ENCODE assay signal across 17 cellular contexts in genomic region chr4:185255868-185256267, GRCh38. TPM values are rescaled to one million over a fixed set of nuclear protein-coding genes. Genes with fewer than 3 reads are reported as not detected.
A peak's percentile ranks its signal among the peaks of the same experiment; 100 is the strongest.
DNase-seq lines count a peak whose midpoint lies in the region; ATAC-seq and TF ChIP-seq lines count a peak whose summit lies in the region.
"Had no signal": no experiment of that assay in that cellular context is flagged by ENCODE, and none has a peak within 500 bp of the region (broad histone marks: within the 10 kb centered on the region; RNA-seq: fewer than 3 reads in every experiment).

No MANE protein-coding gene starts in this region.

- peaks cover 14% of the 10 kb centered on the region for H3K36me3 Mint-ChIP-seq in CD4-positive, CD25-positive, alpha-beta regulatory T cell
- H3K36me3 Mint-ChIP-seq in nephron progenitor cell (ENCODE audit: low read depth): peaks cover 6% of the 10 kb centered on the region

- no peaks in the 10 kb centered on the region for H3K27me3 Mint-ChIP-seq in CD4-positive, CD25-positive, alpha-beta regulatory T cell
- peaks cover 5% of the 10 kb centered on the region for H3K27me3 Mint-ChIP-seq in nephron progenitor cell (ENCODE audit: low read depth, poor library complexity)

- peak overlapping the region in 3 of 4 donors; percentile 81 to 92 (median 85) for H3K4me3 Mint-ChIP-seq in CD4-positive, CD25-positive, alpha-beta regulatory T cell
- H3K4me3 Mint-ChIP-seq in nephron progenitor cell: no peak overlapping the region
- H3K4me3 Mint-ChIP-seq: GM23338 had no signal

- peak overlapping the region; percentile 76 for H3K27ac ChIP-seq in CD4-positive, CD25-positive, alpha-beta regulatory T cell (ENCODE audit: insufficient read depth, low read length, poor library complexity, severe bottlenecking)
- H3K27ac ChIP-seq in brain microvascular endothelial cell: peak overlapping the region; percentile 87
- H3K27ac ChIP-seq: colonic mucosa had no signal

- in situ Hi-C loops in brain microvascular endothelial cell (cut with HindIII; ENCODE audit: low pct_ligation_motif_present, low sequenced_read_pairs): no loop called here

- no peak for ATAC-seq in CD4-positive, CD25-positive, alpha-beta regulatory T cell (ENCODE audit: low read depth in 2 of 2)
- ATAC-seq in GM18870 (IDR thresholded peaks at IDR 0.05; ENCODE audit: unreplicated experiment) (peak; percentile 58), HG03432 (IDR thresholded peaks at IDR 0.05; ENCODE audit: unreplicated experiment) (peak; percentile 50)
- ATAC-seq: Right ventricle myocardium inferior had no signal

- TF ChIP-seq CTCF in brain microvascular endothelial cell (IDR thresholded peaks at IDR 0.05; ENCODE audit: low read depth, low read length, missing control alignments): no peak
- TF ChIP-seq CTCF in nephron progenitor cell (IDR thresholded peaks at IDR 0.05): no peak

- peaks cover 3% of the 10 kb centered on the region for H3K36me3 ChIP-seq in CD4-positive, CD25-positive, alpha-beta regulatory T cell (ENCODE audit: control insufficient read depth, insufficient read depth, low read length)
- H3K36me3 ChIP-seq in brain microvascular endothelial cell (replicated peaks): no peaks in the 10 kb centered on the region
- H3K36me3 ChIP-seq: colonic mucosa had no signal

- H3K9me3 Mint-ChIP-seq in CD4-positive, CD25-positive, alpha-beta regulatory T cell: no peaks in the 10 kb centered on the region
- no peaks in the 10 kb centered on the region for H3K9me3 Mint-ChIP-seq in nephron progenitor cell
- H3K9me3 Mint-ChIP-seq: GM23338 had no signal

- no peaks in the 10 kb centered on the region for H3K9me3 ChIP-seq in CD4-positive, CD25-positive, alpha-beta regulatory T cell (ENCODE audit: control insufficient read depth in 2 of 2, low read length in 2 of 2)
- H3K9me3 ChIP-seq: colonic mucosa, esophagus squamous epithelium had no signal

- peak overlapping the region; percentile 86 for H3K4me3 ChIP-seq in CD4-positive, CD25-positive, alpha-beta regulatory T cell (ENCODE audit: low read depth, low read length)
- no peak overlapping the region for H3K4me3 ChIP-seq in brain microvascular endothelial cell (ENCODE audit: low read depth, low read length)
- H3K4me3 ChIP-seq: colonic mucosa, esophagus squamous epithelium, GM23338 had no signal

- H3K27me3 ChIP-seq in CD4-positive, CD25-positive, alpha-beta regulatory T cell (ENCODE audit: control insufficient read depth, insufficient read depth, low read length): no peaks in the 10 kb centered on the region
- H3K27me3 ChIP-seq in brain microvascular endothelial cell (replicated peaks): no peaks in the 10 kb centered on the region
- H3K27me3 ChIP-seq: colonic mucosa, esophagus squamous epithelium had no signal

- DNase-seq in CD4-positive, CD25-positive, alpha-beta regulatory T cell: peak in 2 of 3 donors; percentile 17 to 65
- DNase-seq in brain microvascular endothelial cell: no peak
- no peak for DNase-seq in stimulated activated CD4-positive, alpha-beta T cell treated with anti-CD3 and anti-CD28 coated beads, Interleukin-15, amount 100 ng/mL, for 24 hours
- no peak for DNase-seq in nephron progenitor cell
- DNase-seq in medulla oblongata (ENCODE audit: extremely low spot score): no peak
- no peak for DNase-seq in middle frontal gyrus (ENCODE audit: extremely low spot score, low spot score)
- DNase-seq: activated CD4-positive, alpha-beta T cell treated with anti-CD3 and anti-CD28 coated beads, Interleukin-2, amount 50 U/mL, for 1 hour; anterior cingulate cortex; colonic mucosa; esophagus squamous epithelium; NCI-H187; NCI-H526 treated with DMSO at 0.1 percent for 48 hours; posterior cingulate gyrus had no signal

- H3K4me1 ChIP-seq in CD4-positive, CD25-positive, alpha-beta regulatory T cell (ENCODE audit: control insufficient read depth, insufficient read depth, low read length, poor library complexity, severe bottlenecking): peaks cover 46% of the 10 kb centered on the region

- peak overlapping the region in 1 of 3 donors; percentile 67 for H3K27ac Mint-ChIP-seq in CD4-positive, CD25-positive, alpha-beta regulatory T cell
- H3K27ac Mint-ChIP-seq in nephron progenitor cell: no peak overlapping the region

- peaks cover 26 to 63% (median 38%) of the 10 kb centered on the region in 4 donors for H3K4me1 Mint-ChIP-seq in CD4-positive, CD25-positive, alpha-beta regulatory T cell
- peaks cover 18% of the 10 kb centered on the region for H3K4me1 Mint-ChIP-seq in nephron progenitor cell

RNA-seq across cellular contexts. Expression of gene SNX25, which starts 46.5 kb away (rescaled TPM):
- total RNA-seq in CD4-positive, CD25-positive, alpha-beta regulatory T cell: 22.2 TPM
- polyA plus RNA-seq in CD4-positive, CD25-positive, alpha-beta regulatory T cell: 1 to 10 TPM; 3.7 to 8.6 (median 7.0) TPM

RNA-seq across cellular contexts. Expression of gene CFAP97, which starts 52.1 kb away (rescaled TPM):
- total RNA-seq in CD4-positive, CD25-positive, alpha-beta regulatory T cell: 28.3 TPM
- polyA plus RNA-seq in CD4-positive, CD25-positive, alpha-beta regulatory T cell: 10 to 100 TPM; 68.6 to 87.1 (median 80.2) TPM

Comparison
In these comparisons a context has a peak if more than half of its experiments do, and no peak if none do; other contexts are left out.
1. ATAC-seq: peak in GM18870 (single experiment) and HG03432 (single experiment); none in CD4-positive, CD25-positive, alpha-beta regulatory T cell (0 of 2).
2. DNase-seq: peak in CD4-positive, CD25-positive, alpha-beta regulatory T cell (2 of 3); none in brain microvascular endothelial cell (single experiment), stimulated activated CD4-positive, alpha-beta T cell treated with anti-CD3 and anti-CD28 coated beads, Interleukin-15, amount 100 ng/mL, for 24 hours (single experiment), nephron progenitor cell (single experiment), medulla oblongata (single experiment) and middle frontal gyrus (single experiment).